In the genomic region with DNA sequence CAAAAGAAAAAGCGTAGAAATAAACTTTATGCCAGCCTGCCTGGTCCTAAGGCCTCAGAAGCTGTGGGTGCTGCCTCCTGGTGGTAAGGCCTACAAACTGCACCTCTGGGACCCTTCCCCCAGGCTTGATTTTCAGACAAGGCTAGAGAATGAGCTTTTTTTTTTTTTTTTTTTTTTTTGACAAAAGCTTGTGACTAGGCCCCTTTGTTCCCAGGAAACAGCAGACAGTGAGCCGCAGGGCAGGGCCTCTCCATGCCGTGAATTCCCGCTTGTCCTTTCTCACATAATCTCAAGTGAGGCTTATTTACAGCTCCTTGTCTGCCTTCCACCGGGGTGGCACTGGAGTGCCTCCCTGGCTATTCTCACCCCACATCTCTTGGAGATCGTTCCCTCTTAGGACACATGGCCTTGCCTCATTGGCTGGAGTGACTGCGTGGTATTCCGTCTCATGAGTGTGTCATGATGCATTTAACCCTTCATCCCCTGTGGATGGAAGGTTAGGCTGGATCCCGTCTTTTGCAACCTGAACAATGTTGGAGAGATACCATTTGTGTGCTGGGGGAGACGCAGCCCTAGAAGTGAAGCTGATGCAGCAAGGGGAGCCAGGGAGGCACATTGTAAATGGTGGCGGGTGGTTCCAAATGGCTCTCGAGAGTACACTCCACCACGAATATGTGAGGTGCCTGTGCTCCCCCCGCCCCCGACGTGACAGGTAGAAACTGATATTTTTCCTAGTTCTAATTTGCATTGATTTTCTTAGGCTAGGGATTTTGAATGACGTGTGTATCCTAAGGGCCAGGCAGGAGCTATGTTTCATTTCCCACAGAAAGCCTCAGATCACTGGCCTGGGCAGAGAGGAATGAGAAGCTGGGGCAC, we compare ENCODE assay signal across 8 cellular contexts. TPM values are rescaled to one million over a fixed set of nuclear protein-coding genes. Genes with fewer than 3 reads are reported as not detected.
DNase-seq lines count a peak whose midpoint lies in the region; ATAC-seq and TF ChIP-seq lines count a peak whose summit lies in the region.

No MANE protein-coding gene starts in this region.

- H3K79me2 ChIP-seq in KMS-11 (ENCODE audit: insufficient read depth, low read depth) = no peaks in the 10 kb centered on the region
- no peaks in the 10 kb centered on the region for H3K79me2 ChIP-seq in SU-DHL-6 (ENCODE audit: insufficient read depth, low read length)

- no peaks in the 10 kb centered on the region for H4K20me1 ChIP-seq in KMS-11 (ENCODE audit: insufficient read depth)
- H4K20me1 ChIP-seq in SU-DHL-6 (ENCODE audit: low read depth, low read length) = no peaks in the 10 kb centered on the region

- H3K9me3 ChIP-seq in SU-DHL-6 (ENCODE audit: insufficient read depth, low read length) (no peaks in the 10 kb centered on the region), heart right ventricle (no peaks in the 10 kb centered on the region), aorta (ENCODE audit: control insufficient read depth, low read length) (no peaks in the 10 kb centered on the region)

- no peaks in the 10 kb centered on the region for H3K4me1 ChIP-seq in KMS-11 (ENCODE audit: low read depth, poor library complexity, severe bottlenecking)
- peaks cover 1 to 31% (median 14%) of the 10 kb centered on the region in 9 donors for H3K4me1 ChIP-seq in heart right ventricle
- no peaks in the 10 kb centered on the region for H3K4me1 ChIP-seq in aorta (ENCODE audit: control insufficient read depth in 1 of 2, insufficient read depth in 2 of 2, low read length in 2 of 2)

- no peak overlapping the region for H2AFZ ChIP-seq in KMS-11 (ENCODE audit: low read depth)
- H2AFZ ChIP-seq in SU-DHL-6 (ENCODE audit: low read depth, low read length, severe bottlenecking) = no peak overlapping the region

- TF ChIP-seq CTCF in KMS-11 (conservative IDR thresholded peaks at IDR 0.05; ENCODE audit: low read depth, low read length) = peak; percentile 79
- peak; percentile 89 for TF ChIP-seq CTCF in SU-DHL-6 (IDR thresholded peaks at IDR 0.05; ENCODE audit: insufficient read depth, low read length, poor library complexity, severe bottlenecking)
- peak; percentile 87 to 91 (median 89) for TF ChIP-seq CTCF in heart right ventricle (IDR thresholded peaks at IDR 0.05)

- DNase-seq in G401 (ENCODE audit: low spot score) (peak; percentile 68), amniotic stem cell (lab: John Stamatoyannopoulos, UW) (peak; percentile 26), heart right ventricle (peak; percentile 53 to 56), pulmonary artery endothelial cell (ENCODE audit: low read depth, low spot score) (peak; percentile 17), aorta (peak; percentile 72 to 82)

- no peaks in the 10 kb centered on the region for H3K9me2 ChIP-seq in SU-DHL-6 (replicated peaks; ENCODE audit: insufficient read depth, low read length)

- intact Hi-C loops in heart right ventricle (cut with DNase I) (loop anchor here in 6 of 10 donors (2.0 to 10.0 kb wide), 8 partner anchors 58 to 198 kb away; no protein-coding TSS in a partner anchor), aorta (cut with DNase I) (loop anchor here (5.0 to 10.0 kb wide), 4 partner anchors 78 to 191 kb away; no protein-coding TSS in a partner anchor)

- H3K9ac ChIP-seq in KMS-11 = no peak overlapping the region
- H3K9ac ChIP-seq in SU-DHL-6 (ENCODE audit: low read length) = no peak overlapping the region

- no peaks in the 10 kb centered on the region for H3F3A ChIP-seq in SU-DHL-6 (ENCODE audit: insufficient read depth)

- no peaks in the 10 kb centered on the region for H3K27me3 ChIP-seq in KMS-11 (ENCODE audit: insufficient read depth, low read depth)
- H3K27me3 ChIP-seq in SU-DHL-6 (ENCODE audit: low read length) = no peaks in the 10 kb centered on the region
- H3K27me3 ChIP-seq in heart right ventricle = no peaks in the 10 kb centered on the region
- no peaks in the 10 kb centered on the region for H3K27me3 ChIP-seq in aorta (ENCODE audit: control insufficient read depth in 1 of 2, insufficient read depth in 2 of 2, low read length in 1 of 2)

- no peaks in the 10 kb centered on the region for H3K36me3 ChIP-seq in KMS-11 (ENCODE audit: insufficient read depth)
- no peaks in the 10 kb centered on the region for H3K36me3 ChIP-seq in SU-DHL-6 (ENCODE audit: low read length)
- peaks cover 0 to under 1% (median 0%) of the 10 kb centered on the region in 9 donors for H3K36me3 ChIP-seq in heart right ventricle
- H3K36me3 ChIP-seq in aorta (ENCODE audit: control insufficient read depth in 1 of 2, insufficient read depth in 2 of 2, low read length in 1 of 2) = no peaks in the 10 kb centered on the region

- in situ Hi-C loops in G401 (cut with HindIII; ENCODE audit: low sequenced_read_pairs) = no loop called here

- peak; percentile 24 to 73 (median 62) for ATAC-seq in heart right ventricle
- ATAC-seq in aorta (ENCODE audit: low FRiP score) = peak; percentile 81
- ATAC-seq in GM21723 (IDR thresholded peaks at IDR 0.05; ENCODE audit: unreplicated experiment) = no peak

- WGBS in heart right ventricle, 2 donors = 57 to 61% methylated on average over 17 of the region's 17 CpGs
- 62 to 63% methylated on average over 17 of the region's 17 CpGs for WGBS in aorta, 2 donors

- H3K27ac ChIP-seq in KMS-11 = no peak overlapping the region
- H3K27ac ChIP-seq in SU-DHL-6 (ENCODE audit: low read depth, low read length) = no peak overlapping the region
- peak overlapping the region in 4 of 10 donors; percentile 26 to 44 (median 40) for H3K27ac ChIP-seq in heart right ventricle
- H3K27ac ChIP-seq in aorta (ENCODE audit: low read depth in 1 of 2, low read length in 2 of 2) = no peak overlapping the region

- H3K4me3 ChIP-seq in KMS-11 (IDR thresholded peaks at IDR 0.05; ENCODE audit: insufficient read depth, low read depth, low read length) (no peak overlapping the region), SU-DHL-6 (ENCODE audit: insufficient read depth, low read length, poor library complexity, severe bottlenecking) (no peak overlapping the region), heart right ventricle (peak overlapping the region in 4 of 10 donors; percentile 1 to 30 (median 12)), aorta (ENCODE audit: low read length in 2 of 2) (no peak overlapping the region)

- H3K4me2 ChIP-seq in KMS-11 (no peak overlapping the region), SU-DHL-6 (ENCODE audit: low read depth, low read length, poor library complexity, severe bottlenecking) (no peak overlapping the region)

RNA-seq across cellular contexts. Expression of a gene that starts 49.6 kb away (rescaled TPM):
- total RNA-seq in G401 (2014; rRNA removed; shearing (Covaris generic)) = 250 and 300 TPM in 2 replicates
- total RNA-seq in heart right ventricle (100 to 1,000 TPM; 121 to 218 (median 182) TPM), pulmonary artery endothelial cell (286 and 293 TPM in 2 replicates), aorta (100 to 1,000 TPM; 131 to 168 TPM)
- polyA plus RNA-seq in heart right ventricle (10 to 100 TPM; 26.6 to 47.4 TPM), aorta (10 to 100 TPM; 21.5 to 41.5 TPM)

Comparison
In these comparisons a context has a peak if more than half of its experiments do, and no peak if none do; other contexts are left out.
1. DNase-seq: peak in every context shown above with its lines; median percentile 77 in aorta; 68 in G401; 54 in heart right ventricle; 26 in amniotic stem cell; 17 in pulmonary artery endothelial cell.